ENCODE assay signal across 17 cellular contexts in genomic region chr17:57819273-57819672, GRCh38. TPM values are rescaled to one million over a fixed set of nuclear protein-coding genes. Genes with fewer than 3 reads are reported as not detected.
DNase-seq lines count a peak whose midpoint lies in the region; ATAC-seq and TF ChIP-seq lines count a peak whose summit lies in the region.
"Had no signal": no experiment of that assay in that cellular context is flagged by ENCODE, and none has a peak within 500 bp of the region (broad histone marks: within the 10 kb centered on the region; RNA-seq: fewer than 3 reads in every experiment).

No MANE protein-coding gene starts in this region.

- no peaks in the 10 kb centered on the region for H3K79me2 ChIP-seq in mammary epithelial cell (ENCODE audit: insufficient read depth, low read length)

- no peak overlapping the region for H3K9ac ChIP-seq in mammary epithelial cell (ENCODE audit: insufficient read depth, low read length)

- CTCF ChIA-PET in mammary epithelial cell (lab: Charles Lee; ENCODE audit: low non-redundant PET), result no interaction called here

- H3K27ac ChIP-seq in mammary epithelial cell (ENCODE audit: insufficient read depth, low read depth, low read length) (no peak overlapping the region), breast epithelium (no peak overlapping the region), RWPE2 (ENCODE audit: poor library complexity, severe bottlenecking) (peak overlapping the region; percentile 18), thyroid gland (no peak overlapping the region)

- WGBS in mammary epithelial cell (ENCODE audit: low coverage, missing lambda C conversion rate), result 4% methylated on average over 2 of the region's 2 CpGs
- 21 to 36% methylated on average over 2 of the region's 2 CpGs for WGBS in thyroid gland, 2 donors

- H3K4me2 ChIP-seq in mammary epithelial cell (ENCODE audit: insufficient read depth, low read depth, low read length), result peak overlapping the region; percentile 21

- intact Hi-C loops in mammary epithelial cell (cut with micrococcal nuclease), result no loop called here
- intact Hi-C loops in breast epithelium (cut with DNase I; ENCODE audit: low total_unique reads), result no loop called here
- intact Hi-C loops in thyroid gland (cut with DNase I), result no loop called here

- ATAC-seq in RWPE2 (ENCODE audit: low read depth), result peak; percentile 61
- no peak for ATAC-seq in left lobe of liver
- ATAC-seq in HG02759 (IDR thresholded peaks at IDR 0.05; ENCODE audit: unreplicated experiment), result no peak
- ATAC-seq: HCT116, PC-3, Right ventricle myocardium inferior, SK-N-SH treated with all-trans-retinoic acid at 6 μM for 48 hours had no signal

- peaks cover 14% of the 10 kb centered on the region for H3K4me1 ChIP-seq in mammary epithelial cell (ENCODE audit: insufficient read depth, low read length)
- no peaks in the 10 kb centered on the region for H3K4me1 ChIP-seq in breast epithelium
- peaks cover 9% of the 10 kb centered on the region for H3K4me1 ChIP-seq in RWPE2 (ENCODE audit: insufficient read depth, poor library complexity, severe bottlenecking)
- peaks cover 8 to 12% of the 10 kb centered on the region in 2 donors for H3K4me1 ChIP-seq in thyroid gland
- H3K4me1 ChIP-seq: Caco-2 had no signal

- no peak for TF ChIP-seq POLR2A in breast epithelium (IDR thresholded peaks at IDR 0.05)
- peak in 1 of 2 donors; percentile 16 for TF ChIP-seq POLR2A in thyroid gland (IDR thresholded peaks at IDR 0.05)

- no TSS peak for BruUV-seq in mammary epithelial cell (replicated peaks; lab: Mats Ljungman, UMichigan)

- in situ Hi-C loops in mammary epithelial cell (cut with MboI; ENCODE audit: low sequenced_read_pairs in 2 of 2), result loop anchor here in 1 of 2 donors (25.0 kb wide), 1 partner anchor 232 kb away; no protein-coding TSS in a partner anchor

- H3K27me3 ChIP-seq in mammary epithelial cell (ENCODE audit: insufficient read depth, low read length) (no peaks in the 10 kb centered on the region), breast epithelium (no peaks in the 10 kb centered on the region), RWPE2 (ENCODE audit: insufficient read depth, poor library complexity, severe bottlenecking) (no peaks in the 10 kb centered on the region), thyroid gland (no peaks in the 10 kb centered on the region)

- DNase-seq in mammary epithelial cell, result peak; percentile 83
- DNase-seq in breast epithelium (ENCODE audit: low spot score in 2 of 2), result no peak
- DNase-seq in RWPE2 (ENCODE audit: low spot score), result no peak
- DNase-seq in glomerular visceral epithelial cell (ENCODE audit: extremely low spot score), result peak; percentile 72
- DNase-seq in thyroid gland, result peak; percentile 23 to 42
- no peak for DNase-seq in NCI-H1694 (lab: John Stamatoyannopoulos, UW)
- DNase-seq in left lobe of liver (ENCODE audit: low spot score), result no peak
- DNase-seq: Caco-2, Karpas-422, NCI-H1417, NCI-H345, NCI-H526 treated with DMSO at 0.1 percent for 48 hours, PC-3 had no signal

- no peaks in the 10 kb centered on the region for H4K20me1 ChIP-seq in mammary epithelial cell (ENCODE audit: insufficient read depth, low read length)

- H2AFZ ChIP-seq in mammary epithelial cell (ENCODE audit: low read depth, low read length), result peak overlapping the region; percentile 63

- H3K4me3 ChIP-seq in mammary epithelial cell (replicated peaks in 1 of 3; ENCODE audit: insufficient read depth in 1 of 3, low read depth in 2 of 3, low read length in 3 of 3) (no peak overlapping the region), breast epithelium (no peak overlapping the region), RWPE2 (ENCODE audit: severe bottlenecking) (no peak overlapping the region), thyroid gland (replicated peaks in 1 of 3) (no peak overlapping the region)

- no peaks in the 10 kb centered on the region for H3K9me3 ChIP-seq in mammary epithelial cell (replicated peaks; ENCODE audit: insufficient read depth, low read length)
- H3K9me3 ChIP-seq in breast epithelium, result no peaks in the 10 kb centered on the region
- no peaks in the 10 kb centered on the region for H3K9me3 ChIP-seq in RWPE2 (ENCODE audit: severe bottlenecking)
- no peaks in the 10 kb centered on the region for H3K9me3 ChIP-seq in thyroid gland
- H3K9me3 ChIP-seq: Caco-2 had no signal

- dilution Hi-C loops in mammary epithelial cell (cut with HindIII; ENCODE audit: low sequenced_read_pairs), result loop anchor here (5.0 kb wide), 1 partner anchor 52 kb away; no protein-coding TSS in a partner anchor

- TF ChIP-seq CTCF in mammary epithelial cell (conservative IDR thresholded peaks at IDR 0.05 in 1 of 2, IDR thresholded peaks at IDR 0.05 in 1 of 2; ENCODE audit: extremely low read depth in 1 of 2, insufficient read depth in 1 of 2, low read depth in 1 of 2, low read length in 2 of 2) (no peak), breast epithelium (IDR thresholded peaks at IDR 0.05) (no peak), RWPE2 (IDR thresholded peaks at IDR 0.05; ENCODE audit: poor library complexity, severe bottlenecking) (no peak), thyroid gland (IDR thresholded peaks at IDR 0.05) (no peak)

- H3K36me3 ChIP-seq in mammary epithelial cell (ENCODE audit: insufficient read depth, low read length) (no peaks in the 10 kb centered on the region), breast epithelium (no peaks in the 10 kb centered on the region), RWPE2 (ENCODE audit: low read depth) (no peaks in the 10 kb centered on the region), thyroid gland (no peaks in the 10 kb centered on the region)

RNA-seq across cellular contexts. Expression of gene MRPS23, which starts 30.6 kb away (rescaled TPM):
- total RNA-seq in mammary epithelial cell, result 10 to 100 TPM; 17.7 to 48.4 TPM
- polyA plus RNA-seq in mammary epithelial cell, result 63.7 TPM
- 9.9 TPM for polyA minus RNA-seq in mammary epithelial cell
- 10 to 100 TPM in 1 of 3 donors, 1 to 10 TPM in 2; 7.5 to 10.7 (median 8.2) TPM for total RNA-seq in breast epithelium
- total RNA-seq in thyroid gland, result 10 to 100 TPM; 23.6 to 44.3 (median 34.8) TPM
- 13.1 TPM for total RNA-seq in left lobe of liver

Comparison
In these comparisons a context has a peak if more than half of its experiments do, and no peak if none do; other contexts are left out.
1. DNase-seq: peak in mammary epithelial cell (single experiment), glomerular visceral epithelial cell (single experiment) and thyroid gland (2 of 2); none in breast epithelium (0 of 2), RWPE2 (single experiment), NCI-H1694 (single experiment) and left lobe of liver (single experiment).